Comparison of ENCODE assay signal across 23 cellular contexts in the genomic region with DNA sequence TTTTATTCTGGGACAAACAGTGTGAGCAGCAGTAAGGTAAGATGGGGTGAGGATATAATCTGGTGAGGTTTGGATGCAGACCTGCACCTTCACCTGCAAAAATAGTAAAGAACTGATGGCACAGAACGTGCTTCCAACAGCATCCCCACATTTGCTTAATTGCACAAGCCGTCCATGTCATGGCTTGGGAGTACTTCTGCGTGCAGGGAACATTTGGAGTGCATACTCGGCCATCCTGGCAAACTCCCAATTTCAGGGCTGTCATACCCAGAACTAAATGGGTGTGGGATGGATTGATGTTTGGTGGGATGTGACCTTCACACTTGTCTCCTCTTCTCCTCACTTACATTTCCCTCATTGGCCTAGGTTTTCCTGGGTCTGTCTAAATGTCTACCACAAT.
"Had no signal": no experiment of that assay in that cellular context is flagged by ENCODE, and none has a peak within 500 bp of the region (broad histone marks: within the 10 kb centered on the region; RNA-seq: fewer than 3 reads in every experiment).

No MANE protein-coding gene starts in this region.

- H3K9me3 ChIP-seq: colonic mucosa, esophagus muscularis mucosa, esophagus squamous epithelium, gastrocnemius medialis, gastroesophageal sphincter, heart left ventricle, heart right ventricle had no signal

- H3K27me3 ChIP-seq: colonic mucosa, esophagus muscularis mucosa, esophagus squamous epithelium, foreskin keratinocyte, gastrocnemius medialis, gastroesophageal sphincter, heart left ventricle, heart right ventricle had no signal

- DNase-seq: colonic mucosa; cortex of kidney; dermis blood vessel endothelial cell; dorsolateral prefrontal cortex; effector CD4-positive, alpha-beta T cell; effector CD8-positive, alpha-beta T cell; effector memory CD4-positive, alpha-beta T cell; effector memory CD8-positive, alpha-beta T cell; endodermal cell; erythroblast; esophagus squamous epithelium; foreskin fibroblast; foreskin keratinocyte; foreskin melanocyte; gastrocnemius medialis; glutamatergic neuron; heart left ventricle; heart right ventricle had no signal

- H3K4me1 ChIP-seq: colonic mucosa, esophagus squamous epithelium, foreskin keratinocyte, gastrocnemius medialis, gastroesophageal sphincter, heart left ventricle, heart right ventricle had no signal

- H3K27ac ChIP-seq: colonic mucosa, coronary artery, dorsolateral prefrontal cortex, epithelial cell of prostate, esophagus muscularis mucosa, esophagus squamous epithelium, foreskin keratinocyte, gastrocnemius medialis, gastroesophageal sphincter, heart left ventricle, heart right ventricle had no signal

- H3K4me3 ChIP-seq: colonic mucosa, coronary artery, dorsolateral prefrontal cortex, esophagus muscularis mucosa, esophagus squamous epithelium, gastrocnemius medialis, gastroesophageal sphincter, heart left ventricle, heart right ventricle had no signal

- H3K36me3 ChIP-seq: colonic mucosa, esophagus muscularis mucosa, esophagus squamous epithelium, gastrocnemius medialis, gastroesophageal sphincter, heart left ventricle, heart right ventricle had no signal

- ATAC-seq: effector memory CD8-positive, alpha-beta T cell; esophagus mucosa; foreskin keratinocyte; gastrocnemius medialis; gastroesophageal sphincter had no signal
